In genomic region chr6:44113396-44113795, GRCh38 we compare ENCODE assay signal across 4 cellular contexts.
A peak's percentile ranks its signal among the peaks of the same experiment; 100 is the strongest.
TF ChIP-seq lines count a peak whose summit lies in the region.

No MANE protein-coding gene starts in this region.

TF ChIP-seq in A549, 52 proteins besides CTCF, POLR2A, EP300 and RAD21:
- no peak for TF ChIP-seq SREBF2 (IDR thresholded peaks at IDR 0.05)
- TF ChIP-seq PHF8 (IDR thresholded peaks at IDR 0.05; ENCODE audit: borderline replicate concordance, low read depth): no peak
- no peak for TF ChIP-seq FOXS1 (CRISPR knock-in tag; IDR thresholded peaks at IDR 0.05)
- TF ChIP-seq PBX3 (IDR thresholded peaks at IDR 0.05): no peak
- no peak for TF ChIP-seq REST (IDR thresholded peaks at IDR 0.05)
- no peak for TF ChIP-seq FOSB (CRISPR knock-in tag; IDR thresholded peaks at IDR 0.05)
- no peak for TF ChIP-seq MYC (IDR thresholded peaks at IDR 0.05; ENCODE audit: borderline replicate concordance, low read length)
- no peak for TF ChIP-seq RCOR1 (IDR thresholded peaks at IDR 0.05; ENCODE audit: low read depth, low read length)
- TF ChIP-seq HOXB13 (CRISPR knock-in tag; IDR thresholded peaks at IDR 0.05; ENCODE audit: low read depth): no peak
- TF ChIP-seq NFE2L2 (conservative IDR thresholded peaks at IDR 0.05; ENCODE audit: low read length): no peak
- no peak for TF ChIP-seq ZSCAN20 (CRISPR knock-in tag; IDR thresholded peaks at IDR 0.05)
- TF ChIP-seq CBX8 (IDR thresholded peaks at IDR 0.05): no peak

TF ChIP-seq in GM23338, 12 proteins besides CTCF, POLR2A, EP300 and RAD21 (continues in another document):
- TF ChIP-seq STAT1 (IDR thresholded peaks at IDR 0.05; ENCODE audit: unreplicated experiment) (no peak), EZH2 (IDR thresholded peaks at IDR 0.05; ENCODE audit: low read depth, unreplicated experiment) (no peak), NANOG (IDR thresholded peaks at IDR 0.05; ENCODE audit: borderline replicate concordance) (no peak), ZNF331 (CRISPR knock-in tag; IDR thresholded peaks at IDR 0.05; ENCODE audit: low read depth) (no peak), CREB1 (CRISPR knock-in tag; IDR thresholded peaks at IDR 0.05; ENCODE audit: low read depth) (no peak), REST (IDR thresholded peaks at IDR 0.05; ENCODE audit: unreplicated experiment) (no peak), JUNB (IDR thresholded peaks at IDR 0.05; ENCODE audit: unreplicated experiment) (no peak), ETS1 (IDR thresholded peaks at IDR 0.05) (no peak), POLR2AphosphoS5 (IDR thresholded peaks at IDR 0.05; ENCODE audit: low read depth) (no peak), ZNF114 (CRISPR knock-in tag; IDR thresholded peaks at IDR 0.05) (no peak)

TF ChIP-seq in K562, 482 proteins besides CTCF, POLR2A, EP300 and RAD21:
- TF ChIP-seq TEAD4 (IDR thresholded peaks at IDR 0.05; ENCODE audit: low read length) (no peak), TEAD4 (CRISPR knock-in tag; IDR thresholded peaks at IDR 0.05; ENCODE audit: borderline replicate concordance) (no peak), HCFC1 (IDR thresholded peaks at IDR 0.05; ENCODE audit: low read depth, low read length) (no peak), ZNF347 (CRISPR knock-in tag; IDR thresholded peaks at IDR 0.05; ENCODE audit: low read depth) (no peak), MAFK (IDR thresholded peaks at IDR 0.05; ENCODE audit: low read length) (no peak), YBX1 (IDR thresholded peaks at IDR 0.05) (no peak), ETS2 (tag; IDR thresholded peaks at IDR 0.05; ENCODE audit: borderline replicate concordance, poor library complexity, severe bottlenecking) (no peak), FOSL1 (tag; conservative IDR thresholded peaks at IDR 0.05) (no peak), PTBP1 (IDR thresholded peaks at IDR 0.05; ENCODE audit: low read depth, low read length) (no peak), TSC22D4 (tag; IDR thresholded peaks at IDR 0.05) (no peak), RFX7 (CRISPR knock-in tag; IDR thresholded peaks at IDR 0.05) (no peak), HMGXB4 (CRISPR knock-in tag; IDR thresholded peaks at IDR 0.05) (no peak), E2F4 (CRISPR knock-in tag; IDR thresholded peaks at IDR 0.05; ENCODE audit: low read depth) (no peak), ZNF239 (CRISPR knock-in tag; IDR thresholded peaks at IDR 0.05) (no peak), MYC (IDR thresholded peaks at IDR 0.05; ENCODE audit: low read depth, low read length) (no peak), MYC (CRISPR knock-in tag; IDR thresholded peaks at IDR 0.05; ENCODE audit: borderline replicate concordance, low read depth) (no peak), ELK3 (CRISPR knock-in tag; IDR thresholded peaks at IDR 0.05) (no peak), TEAD1 (CRISPR knock-in tag; IDR thresholded peaks at IDR 0.05) (no peak), ZBTB26 (CRISPR knock-in tag; IDR thresholded peaks at IDR 0.05) (no peak), ASH1L (IDR thresholded peaks at IDR 0.05; ENCODE audit: borderline replicate concordance, low read depth, partially characterized antibody) (no peak), ZNF165 (CRISPR knock-in tag; IDR thresholded peaks at IDR 0.05; ENCODE audit: borderline replicate concordance) (no peak)

TF ChIP-seq in HepG2, 621 proteins besides CTCF, POLR2A, EP300 and RAD21:
- TF ChIP-seq XRCC5 (optimal IDR thresholded peaks at IDR 0.05; ENCODE audit: low read length): peak; percentile 11
- TF ChIP-seq SMC3 (IDR thresholded peaks at IDR 0.05; ENCODE audit: low read length): peak; percentile 32
- 0 out of 2 replicates have a peak, but pooled peaks have one; percentile 6 for TF ChIP-seq ZNF317 (CRISPR knock-in tag; IDR thresholded peaks at IDR 0.05)
- no peak for TF ChIP-seq ZBTB8A (CRISPR knock-in tag; IDR thresholded peaks at IDR 0.05; ENCODE audit: borderline replicate concordance, low read depth)
